1 cellular context compared by ENCODE assay signal in genomic region chr7:158856883-158857668, GRCh38.
TF ChIP-seq lines count a peak whose summit lies in the region.

No MANE protein-coding gene starts in this region.

TF ChIP-seq in K562, 482 proteins besides CTCF, POLR2A, EP300 and RAD21 (continues in another document):
- TF ChIP-seq ZNF318 (IDR thresholded peaks at IDR 0.05; ENCODE audit: borderline replicate concordance in 1 of 2, low read depth in 1 of 2): no peak
- no peak for TF ChIP-seq NEUROD1 (IDR thresholded peaks at IDR 0.05; ENCODE audit: borderline replicate concordance, low read depth, low read length, partially characterized antibody)
- 0 out of 2 replicates have a peak, but pooled peaks have one; percentile 7 for TF ChIP-seq ZBTB5 (IDR thresholded peaks at IDR 0.05)
- TF ChIP-seq PPARD (CRISPR knock-in tag; IDR thresholded peaks at IDR 0.05): no peak
- no peak for TF ChIP-seq NR2C2 (CRISPR knock-in tag; IDR thresholded peaks at IDR 0.05)
- 0 out of 2 replicates have a peak, but pooled peaks have one; percentile 17 for TF ChIP-seq NR2C2 (tag; IDR thresholded peaks at IDR 0.05)
- TF ChIP-seq UBTF (IDR thresholded peaks at IDR 0.05; ENCODE audit: borderline replicate concordance in 1 of 2, low read depth in 2 of 2, low read length in 2 of 2): peak; percentile 81 to 97; a peak in 2 of 4 replicates
- TF ChIP-seq EHMT2 (IDR thresholded peaks at IDR 0.05): no peak
- TF ChIP-seq DEAF1 (CRISPR knock-in tag; IDR thresholded peaks at IDR 0.05): no peak
- TF ChIP-seq BRD9 (IDR thresholded peaks at IDR 0.05; ENCODE audit: low read depth, partially characterized antibody): no peak
- TF ChIP-seq TBL1XR1 (IDR thresholded peaks at IDR 0.05; ENCODE audit: low read length in 2 of 2): no peak
- TF ChIP-seq ZFX (CRISPR knock-in tag; IDR thresholded peaks at IDR 0.05): peak; percentile 80
- peak; percentile 55; the same call in 1 of the 2 replicates for TF ChIP-seq TRIM25 (IDR thresholded peaks at IDR 0.05; ENCODE audit: borderline replicate concordance)
- no peak for TF ChIP-seq POLR2G (IDR thresholded peaks at IDR 0.05; ENCODE audit: low read depth, low read length)
- no peak for TF ChIP-seq TBP (optimal IDR thresholded peaks at IDR 0.05; ENCODE audit: low read depth, low read length)
- no peak for TF ChIP-seq MTF1 (CRISPR knock-in tag; IDR thresholded peaks at IDR 0.05; ENCODE audit: borderline replicate concordance)
- 0 out of 2 replicates have a peak, but pooled peaks have one; percentile 28 for TF ChIP-seq ZNF197 (CRISPR knock-in tag; IDR thresholded peaks at IDR 0.05; ENCODE audit: low read depth)
- TF ChIP-seq PBX2 (CRISPR knock-in tag; IDR thresholded peaks at IDR 0.05; ENCODE audit: low read depth): no peak
- no peak for TF ChIP-seq PBX2 (tag; conservative IDR thresholded peaks at IDR 0.05; ENCODE audit: low read depth)
- no peak for TF ChIP-seq TOE1 (IDR thresholded peaks at IDR 0.05; ENCODE audit: borderline replicate concordance)
- no peak for TF ChIP-seq TOE1 (CRISPR knock-in tag; IDR thresholded peaks at IDR 0.05; ENCODE audit: borderline replicate concordance, low read depth)
- TF ChIP-seq MEIS2 (IDR thresholded peaks at IDR 0.05; ENCODE audit: partially characterized antibody): no peak
- no peak for TF ChIP-seq CHD2 (IDR thresholded peaks at IDR 0.05; ENCODE audit: low read depth, low read length)
- no peak for TF ChIP-seq HDGF (IDR thresholded peaks at IDR 0.05)
- peak; percentile 66 for TF ChIP-seq RBM25 (IDR thresholded peaks at IDR 0.05; ENCODE audit: low read depth, low read length, severe bottlenecking)
- TF ChIP-seq HLTF (IDR thresholded peaks at IDR 0.05): 0 out of 2 replicates have a peak, but pooled peaks have one; percentile 71
- no peak for TF ChIP-seq ZNF174 (CRISPR knock-in tag; IDR thresholded peaks at IDR 0.05)
- TF ChIP-seq PTTG1 (tag; IDR thresholded peaks at IDR 0.05; ENCODE audit: low read depth): no peak
- no peak for TF ChIP-seq DLX4 (CRISPR knock-in tag; IDR thresholded peaks at IDR 0.05)
- TF ChIP-seq FOXP1 (CRISPR knock-in tag; IDR thresholded peaks at IDR 0.05): 0 out of 2 replicates have a peak, but pooled peaks have one; percentile 70
- 0 out of 4 replicates have a peak, but pooled peaks of 1 of the 2 experiments have one; percentile 51 for TF ChIP-seq FOXA3 (CRISPR knock-in tag; conservative IDR thresholded peaks at IDR 0.05 in 1 of 2, IDR thresholded peaks at IDR 0.05 in 1 of 2)
- TF ChIP-seq ADNP (tag; IDR thresholded peaks at IDR 0.05): no peak
- no peak for TF ChIP-seq NFIC (IDR thresholded peaks at IDR 0.05)
- peak; percentile 41; the same call in 1 of the 2 replicates for TF ChIP-seq ZNF316 (IDR thresholded peaks at IDR 0.05)
- no peak for TF ChIP-seq HDAC2 (IDR thresholded peaks at IDR 0.05)
- TF ChIP-seq USF1 (CRISPR knock-in tag; IDR thresholded peaks at IDR 0.05): no peak
- no peak for TF ChIP-seq ZNF347 (CRISPR knock-in tag; IDR thresholded peaks at IDR 0.05; ENCODE audit: low read depth)
- peak; percentile 20 for TF ChIP-seq ETS2 (tag; IDR thresholded peaks at IDR 0.05; ENCODE audit: borderline replicate concordance, poor library complexity, severe bottlenecking)
- no peak for TF ChIP-seq ARID3A (IDR thresholded peaks at IDR 0.05; ENCODE audit: borderline replicate concordance, low read depth, low read length)
